22 cellular contexts compared by ENCODE assay signal in genomic region chr21:27220416-27220815, GRCh38.
"Had no signal": no experiment of that assay in that cellular context is flagged by ENCODE, and none has a peak within 500 bp of the region (broad histone marks: within the 10 kb centered on the region; RNA-seq: fewer than 3 reads in every experiment).

No MANE protein-coding gene starts in this region.

- H3K36me3 ChIP-seq: esophagus squamous epithelium, gastrocnemius medialis, left ventricle myocardium inferior, lower lobe of right lung, neural progenitor cell, ovary, right atrium auricular region, sigmoid colon, tibial artery, upper lobe of left lung, vagina had no signal

- H3K9me3 ChIP-seq: esophagus squamous epithelium, gastrocnemius medialis, left ventricle myocardium inferior, lower lobe of right lung, ovary, right atrium auricular region, sigmoid colon, tibial artery, upper lobe of left lung, vagina had no signal

- DNase-seq: dermis blood vessel endothelial cell; esophagus squamous epithelium; immature natural killer cell; kidney; left cardiac atrium; left ventricle myocardium inferior; lower lobe of right lung; midbrain; nucleus accumbens; ovary; sigmoid colon; small intestine; stimulated activated CD4-positive, alpha-beta T cell treated with anti-CD3 and anti-CD28 coated beads, Interleukin-12 subunit alpha, Interleukin-12 subunit beta, amount 100 ng/mL, for 4 hours; stimulated activated naive CD4-positive, alpha-beta T cell treated with Interleukin-2 at 50 U/mL for 16 hours; upper lobe of left lung had no signal

- H3K4me1 ChIP-seq: esophagus squamous epithelium, gastrocnemius medialis, left ventricle myocardium inferior, lower lobe of right lung, right atrium auricular region, sigmoid colon, upper lobe of left lung, vagina had no signal

- H3K9ac ChIP-seq: neural progenitor cell had no signal

- H3K27me3 ChIP-seq: esophagus squamous epithelium, gastrocnemius medialis, neural progenitor cell, ovary, right atrium auricular region, sigmoid colon, tibial artery, upper lobe of left lung, vagina had no signal

- FAIRE-seq: colon, kidney, small intestine had no signal

- H3K27ac ChIP-seq: esophagus squamous epithelium, lower lobe of right lung, neural progenitor cell, ovary, right atrium auricular region, sigmoid colon, tibial artery, upper lobe of left lung had no signal

- H3K4me2 ChIP-seq: neural progenitor cell had no signal

- H3K4me3 ChIP-seq: esophagus squamous epithelium, gastrocnemius medialis, left ventricle myocardium inferior, lower lobe of right lung, neural progenitor cell, ovary, right atrium auricular region, sigmoid colon, tibial artery, upper lobe of left lung, vagina had no signal

- ATAC-seq: gastrocnemius medialis; left cardiac atrium; lower lobe of right lung; natural killer cell treated with Interleukin-12 subunit alpha and Interleukin-12 subunit beta and Interleukin-15 and Interleukin-18, amount 100 ng/mL, for 72 hours had no signal

- H2AFZ ChIP-seq: neural progenitor cell had no signal
